Comparison of ENCODE assay signal across 15 cellular contexts in the genomic region with DNA sequence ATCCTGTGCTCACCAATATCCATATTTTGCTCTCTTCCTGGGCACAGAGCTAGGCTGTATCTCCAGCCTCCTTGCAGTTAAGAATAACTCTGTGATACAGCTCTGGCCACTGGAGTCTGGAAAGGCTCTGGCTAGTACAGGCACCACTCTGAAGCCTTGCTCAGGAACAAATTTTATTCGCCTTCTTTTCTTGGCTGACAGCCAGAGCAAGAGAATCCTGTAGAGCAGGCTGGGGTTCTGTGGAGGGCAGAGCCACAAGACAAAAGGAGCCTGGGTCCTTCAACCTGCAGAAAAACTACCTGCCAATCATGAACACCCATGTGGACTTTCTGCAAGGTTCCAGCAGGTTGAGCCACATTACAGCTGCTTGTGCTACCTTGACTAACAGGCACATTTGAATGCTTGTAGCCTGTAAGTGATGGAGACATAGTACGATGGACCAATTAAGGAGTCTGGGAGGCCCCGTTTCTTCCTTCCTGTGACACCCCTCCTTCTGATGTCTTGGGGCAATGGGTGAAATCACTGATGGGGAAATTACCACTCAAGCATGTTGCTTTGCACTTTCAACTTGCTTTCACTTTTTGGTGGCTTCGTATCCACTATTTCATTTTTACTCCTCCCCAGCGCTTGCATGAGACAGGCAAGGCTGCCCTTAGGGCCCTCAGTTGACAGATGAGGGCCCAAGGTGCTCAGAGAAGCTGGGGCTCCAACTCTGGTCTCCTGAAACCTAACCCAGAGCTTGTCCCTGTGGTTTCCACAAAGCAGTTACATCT.
DNase-seq lines count a peak whose midpoint lies in the region; ATAC-seq and TF ChIP-seq lines count a peak whose summit lies in the region.
"Had no signal": no experiment of that assay in that cellular context is flagged by ENCODE, and none has a peak within 500 bp of the region (broad histone marks: within the 10 kb centered on the region; RNA-seq: fewer than 3 reads in every experiment).

No MANE protein-coding gene starts in this region.

- H3K36me3 ChIP-seq in DOHH2 (ENCODE audit: control insufficient read depth, low read length) (no peaks in the 10 kb centered on the region), esophagus squamous epithelium (no peaks in the 10 kb centered on the region)
- H3K36me3 ChIP-seq: pancreas had no signal

- TF ChIP-seq CTCF in DOHH2 (IDR thresholded peaks at IDR 0.05; ENCODE audit: low read depth, low read length, poor library complexity, severe bottlenecking), result no peak
- TF ChIP-seq CTCF in WTC11 (IDR thresholded peaks at IDR 0.05), result no peak
- TF ChIP-seq CTCF in esophagus squamous epithelium (IDR thresholded peaks at IDR 0.05), result no peak

- CTCF ChIA-PET in WTC11 (lab: Charles Lee), result no interaction called here

- H3K4me1 ChIP-seq in DOHH2 (ENCODE audit: control insufficient read depth, low read length), result peaks cover 39% of the 10 kb centered on the region
- no peaks in the 10 kb centered on the region for H3K4me1 ChIP-seq in esophagus squamous epithelium
- H3K4me1 ChIP-seq: pancreas had no signal

- H4K20me1 ChIP-seq in DOHH2 (ENCODE audit: control insufficient read depth, insufficient read depth, low read depth, low read length), result no peaks in the 10 kb centered on the region

- 58 to 69% methylated on average over 5 of the region's 5 CpGs for WGBS in esophagus squamous epithelium, 2 donors

- peak; percentile 60 for ATAC-seq in GM18907 (IDR thresholded peaks at IDR 0.05; ENCODE audit: unreplicated experiment)
- ATAC-seq in HG03442 (IDR thresholded peaks at IDR 0.05; ENCODE audit: unreplicated experiment), result peak; percentile 58
- ATAC-seq in WTC11, result no peak
- ATAC-seq: activated CD4-positive, alpha-beta T cell treated with anti-CD3 and anti-CD28 coated beads for 36 hours; pancreas had no signal

- H3K4me3 ChIP-seq in DOHH2 (ENCODE audit: low read length) (peak overlapping the region; percentile 33), esophagus squamous epithelium (no peak overlapping the region)
- H3K4me3 ChIP-seq: pancreas had no signal

- no peaks in the 10 kb centered on the region for H3K36me3 Mint-ChIP-seq in WTC11
- H3K36me3 Mint-ChIP-seq: CD4-positive, alpha-beta memory T cell had no signal

- H3K27me3 ChIP-seq in DOHH2 (ENCODE audit: control insufficient read depth, low read length) (peaks cover under 1% of the 10 kb centered on the region; the same call in 1 of the 2 replicates), esophagus squamous epithelium (no peaks in the 10 kb centered on the region)
- H3K27me3 ChIP-seq: pancreas had no signal

- no peak for TF ChIP-seq POLR2A in esophagus squamous epithelium (IDR thresholded peaks at IDR 0.05)

- H3K4me1 Mint-ChIP-seq in WTC11, result peaks cover 5% of the 10 kb centered on the region
- H3K4me1 Mint-ChIP-seq: activated CD4-positive, alpha-beta T cell treated with anti-CD3 and anti-CD28 coated beads for 36 hours; CD4-positive, alpha-beta memory T cell had no signal

- no peaks in the 10 kb centered on the region for H3K27me3 Mint-ChIP-seq in WTC11 (ENCODE audit: low read depth)
- H3K27me3 Mint-ChIP-seq: CD4-positive, alpha-beta memory T cell had no signal

- peak; percentile 8 for DNase-seq in epithelial cell of prostate (ENCODE audit: low read depth, low spot score)
- no peak for DNase-seq in WTC11 (ENCODE audit: low spot score)
- no peak for DNase-seq in esophagus squamous epithelium (lab: John Stamatoyannopoulos, UW)
- DNase-seq in NCI-H748 treated with DMSO at 0.1 percent for 48 hours (lab: John Stamatoyannopoulos, UW), result no peak
- DNase-seq in DMS53 treated with DMSO at 0.1 percent for 48 hours (lab: John Stamatoyannopoulos, UW; ENCODE audit: unreplicated experiment), result no peak
- DNase-seq: activated CD4-positive, alpha-beta T cell treated with anti-CD3 and anti-CD28 coated beads for 36 hours; CD4-positive, alpha-beta memory T cell; HFFc6; left cardiac atrium; NCI-H187 treated with DMSO at 0.1 percent for 48 hours; pancreas; stimulated activated CD4-positive, alpha-beta T cell treated with anti-CD3 and anti-CD28 coated beads, Interleukin-2, amount 100 ng/mL, for 48 hours had no signal

- H3K79me2 ChIP-seq in DOHH2 (ENCODE audit: control insufficient read depth, low read length), result no peaks in the 10 kb centered on the region

- intact Hi-C loops in esophagus squamous epithelium (cut with DNase I), result no loop called here

- no peaks in the 10 kb centered on the region for H3K9me3 ChIP-seq in DOHH2 (ENCODE audit: control insufficient read depth, insufficient read depth, low read length)
- H3K9me3 ChIP-seq in esophagus squamous epithelium, result no peaks in the 10 kb centered on the region
- H3K9me3 ChIP-seq: pancreas had no signal

- peak overlapping the region; percentile 13 for H3K27ac ChIP-seq in DOHH2 (ENCODE audit: low read depth, low read length)
- H3K27ac ChIP-seq in epithelial cell of prostate, result no peak overlapping the region
- H3K27ac ChIP-seq in esophagus squamous epithelium, result no peak overlapping the region
- H3K27ac ChIP-seq: pancreas had no signal

- H3K4me3 Mint-ChIP-seq in WTC11, result no peak overlapping the region
- H3K4me3 Mint-ChIP-seq: activated CD4-positive, alpha-beta T cell treated with anti-CD3 and anti-CD28 coated beads for 36 hours; CD4-positive, alpha-beta memory T cell; HFFc6 had no signal

- no peaks in the 10 kb centered on the region for H3K9me3 Mint-ChIP-seq in WTC11

- POLR2A ChIA-PET in WTC11 (lab: Charles Lee), result no interaction called here

- no peak overlapping the region for H3K27ac Mint-ChIP-seq in WTC11
- H3K27ac Mint-ChIP-seq: activated CD4-positive, alpha-beta T cell treated with anti-CD3 and anti-CD28 coated beads for 36 hours; CD4-positive, alpha-beta memory T cell; HFFc6 had no signal

- peak overlapping the region; percentile 61 for H3K4me2 ChIP-seq in DOHH2 (ENCODE audit: low read length)

- H3F3A ChIP-seq in DOHH2 (ENCODE audit: control insufficient read depth, insufficient read depth), result 0 out of 2 replicates have a peak, but pooled peaks cover 2% of the 10 kb centered on the region

- H3K9me2 ChIP-seq in DOHH2 (replicated peaks; ENCODE audit: control insufficient read depth, low read length), result no peaks in the 10 kb centered on the region

TF ChIP-seq in WTC11, 78 proteins besides CTCF, POLR2A, EP300 and RAD21:
- no peak for TF ChIP-seq MYBL2 (CRISPR knock-in tag; IDR thresholded peaks at IDR 0.05)
- no peak for TF ChIP-seq GTF2I (CRISPR knock-in tag; conservative IDR thresholded peaks at IDR 0.05)
- no peak for TF ChIP-seq GRHL2 (CRISPR knock-in tag; IDR thresholded peaks at IDR 0.05; ENCODE audit: insufficient replicate concordance, severe bottlenecking)
- TF ChIP-seq PRRX2 (CRISPR knock-in tag; IDR thresholded peaks at IDR 0.05), result no peak
